Comparison of ENCODE assay signal across 13 cellular contexts in genomic region chr10:75228278-75228677, GRCh38. TPM values are rescaled to one million over a fixed set of nuclear protein-coding genes. Genes with fewer than 3 reads are reported as not detected.
DNase-seq lines count a peak whose midpoint lies in the region; ATAC-seq and TF ChIP-seq lines count a peak whose summit lies in the region.
"Had no signal": no experiment of that assay in that cellular context is flagged by ENCODE, and none has a peak within 500 bp of the region (broad histone marks: within the 10 kb centered on the region; RNA-seq: fewer than 3 reads in every experiment).

No MANE protein-coding gene starts in this region.

- H3K27me3 Mint-ChIP-seq in CD8-positive, alpha-beta T cell (ENCODE audit: low read depth), result no peaks in the 10 kb centered on the region
- no peaks in the 10 kb centered on the region for H3K27me3 Mint-ChIP-seq in endodermal cell (ENCODE audit: insufficient read depth)

- BruUV-seq in PC-9 (replicated peaks; lab: Mats Ljungman, UMichigan), result no TSS peak

- WGBS in endodermal cell (ENCODE audit: insufficient coverage in 1 of 2, insufficient read length in 1 of 2), 2 experiments, result 92 to 100% methylated on average over 3 of the region's 3 CpGs

- no peak overlapping the region for H3K4me2 ChIP-seq in PC-9

- no peaks in the 10 kb centered on the region for H3K9me3 Mint-ChIP-seq in CD8-positive, alpha-beta T cell
- H3K9me3 Mint-ChIP-seq in endodermal cell, result no peaks in the 10 kb centered on the region

- intact Hi-C loops in CD8-positive, alpha-beta T cell (cut with DNase I, micrococcal nuclease), result no loop called here
- intact Hi-C loops in PC-9 (cut with micrococcal nuclease; ENCODE audit: unreplicated experiment) (no loop called here), sciatic nerve (cut with DNase I) (no loop called here)

- H2AFZ ChIP-seq in PC-9, result no peak overlapping the region

- peaks cover 82% of the 10 kb centered on the region for H3K36me3 Mint-ChIP-seq in CD8-positive, alpha-beta T cell
- peaks cover 79% of the 10 kb centered on the region for H3K36me3 Mint-ChIP-seq in endodermal cell (ENCODE audit: low read depth)

- no peak for ATAC-seq in CD8-positive, alpha-beta T cell
- ATAC-seq in sciatic nerve (no peak), HG03039 (IDR thresholded peaks at IDR 0.05; ENCODE audit: unreplicated experiment) (no peak)

- peaks cover 64% of the 10 kb centered on the region for H3K4me1 Mint-ChIP-seq in CD8-positive, alpha-beta T cell (ENCODE audit: low read depth)
- H3K4me1 Mint-ChIP-seq in endodermal cell, result peaks cover 53% of the 10 kb centered on the region

- no peak overlapping the region for H3K27ac ChIP-seq in CD8-positive, alpha-beta T cell (ENCODE audit: low read depth, low read length)
- H3K27ac ChIP-seq in PC-9 (peak overlapping the region; percentile 49), endodermal cell (ENCODE audit: low read depth, low read length) (no peak overlapping the region), substantia nigra (ENCODE audit: low read depth, low read length, poor library complexity, severe bottlenecking) (no peak overlapping the region)

- no peak overlapping the region for H3K4me3 ChIP-seq in CD8-positive, alpha-beta T cell (ENCODE audit: low read depth, low read length)
- H3K4me3 ChIP-seq in PC-9 (no peak overlapping the region), endodermal cell (ENCODE audit: low read length) (no peak overlapping the region)
- H3K4me3 ChIP-seq: Peyer's patch had no signal

- no peak for TF ChIP-seq CTCF in CD8-positive, alpha-beta T cell (IDR thresholded peaks at IDR 0.05)
- TF ChIP-seq CTCF in PC-9 (conservative IDR thresholded peaks at IDR 0.05) (no peak), endodermal cell (conservative IDR thresholded peaks at IDR 0.05) (no peak)

- H3K36me3 ChIP-seq in CD8-positive, alpha-beta T cell (ENCODE audit: insufficient read depth, low read length), result peaks cover 50% of the 10 kb centered on the region
- H3K36me3 ChIP-seq in PC-9 (ENCODE audit: low read depth) (peaks cover 59% of the 10 kb centered on the region), endodermal cell (ENCODE audit: control insufficient read depth, insufficient read depth, low read length) (peaks cover 92% of the 10 kb centered on the region)

- peaks cover 94% of the 10 kb centered on the region for H3F3A ChIP-seq in PC-9 (ENCODE audit: insufficient read depth, low read depth)

- CTCF ChIA-PET in CD8-positive, alpha-beta T cell (lab: Charles Lee), result interaction anchor here (1.0 to 2.6 kb wide), 3 partner anchors 24 to 40 kb away, joined by 3 to 26 read pairs (median 3); no protein-coding TSS in a partner anchor
- CTCF ChIA-PET in PC-9 (lab: Charles Lee), result interaction anchor here (0.6 kb wide), 2 partner anchors 23 to 40 kb away, joined by 3 to 4 read pairs; no protein-coding TSS in a partner anchor

- no peaks in the 10 kb centered on the region for H3K9me3 ChIP-seq in CD8-positive, alpha-beta T cell (ENCODE audit: low read length)
- no peaks in the 10 kb centered on the region for H3K9me3 ChIP-seq in PC-9 (ENCODE audit: insufficient read depth, low read depth)
- H3K9me3 ChIP-seq in endodermal cell (ENCODE audit: control insufficient read depth, low read length), result no peaks in the 10 kb centered on the region
- H3K9me3 ChIP-seq: Peyer's patch had no signal

- H3K9ac ChIP-seq in endodermal cell (ENCODE audit: extremely low read depth, low read length, poor library complexity, severe bottlenecking), result no peak overlapping the region

- H3K27me3 ChIP-seq in CD8-positive, alpha-beta T cell (ENCODE audit: insufficient read depth, low read length), result no peaks in the 10 kb centered on the region
- H3K27me3 ChIP-seq in PC-9 (ENCODE audit: insufficient read depth, low read depth), result no peaks in the 10 kb centered on the region
- no peaks in the 10 kb centered on the region for H3K27me3 ChIP-seq in endodermal cell (ENCODE audit: control insufficient read depth, insufficient read depth, low read length, poor library complexity, severe bottlenecking)
- H3K27me3 ChIP-seq: Peyer's patch had no signal

- peak overlapping the region; percentile 84 for H3K27ac Mint-ChIP-seq in CD8-positive, alpha-beta T cell
- H3K27ac Mint-ChIP-seq in endodermal cell, result peak overlapping the region; percentile 71

- peaks cover 49% of the 10 kb centered on the region for H4K20me1 ChIP-seq in PC-9 (ENCODE audit: insufficient read depth)

- POLR2A ChIA-PET in CD8-positive, alpha-beta T cell (lab: Charles Lee), result interaction anchor here (0.9 to 6.2 kb wide), 2 partner anchors 17 to 117 kb away, joined by 3 to 40 read pairs; partner anchors contain the start of genes SAMD8 and VDAC2
- POLR2A ChIA-PET in PC-9 (lab: Charles Lee; ENCODE audit: unreplicated experiment), result interaction anchor here (0.6 kb wide), 1 partner anchor 15 kb away, joined by 3 read pairs; no protein-coding TSS in a partner anchor

- no peaks in the 10 kb centered on the region for H3K9me2 ChIP-seq in PC-9 (ENCODE audit: insufficient read depth)

- DNase-seq in CD8-positive, alpha-beta T cell, result no peak
- no peak for DNase-seq in PC-9
- no peak for DNase-seq in endodermal cell
- DNase-seq in sciatic nerve (ENCODE audit: low spot score), result peak; percentile 22
- no peak for DNase-seq in substantia nigra (lab: John Stamatoyannopoulos, UW)
- DNase-seq in NCI-H2196 treated with DMSO at 0.1 percent for 48 hours (lab: John Stamatoyannopoulos, UW; ENCODE audit: unreplicated experiment), result no peak
- no peak for DNase-seq in stimulated activated CD4-positive, alpha-beta T cell treated with anti-CD3 and anti-CD28 coated beads, Interleukin-12 subunit alpha, Interleukin-12 subunit beta, amount 100 ng/mL, for 4 hours
- DNase-seq: DMS 273 treated with DMSO at 0.1 percent for 48 hours, H7, islet precursor cell, NCI-H2171 treated with DMSO at 0.1 percent for 48 hours, Peyer's patch had no signal

- H3K79me2 ChIP-seq in PC-9 (ENCODE audit: low read depth), result peaks cover 88% of the 10 kb centered on the region

- no peak overlapping the region for H3K4me3 Mint-ChIP-seq in CD8-positive, alpha-beta T cell
- H3K4me3 Mint-ChIP-seq in endodermal cell, result no peak overlapping the region

- H3K4me1 ChIP-seq in CD8-positive, alpha-beta T cell (ENCODE audit: insufficient read depth, low read length), result peaks cover 31% of the 10 kb centered on the region
- H3K4me1 ChIP-seq in PC-9 (replicated peaks; ENCODE audit: insufficient read depth) (peaks cover 56% of the 10 kb centered on the region), endodermal cell (ENCODE audit: control insufficient read depth, insufficient read depth, low read length) (peaks cover 17% of the 10 kb centered on the region)

RNA-seq across cellular contexts. Expression of gene COMTD1, which starts 7.5 kb away (rescaled TPM):
- 1 to 10 TPM; 7.6 to 7.9 TPM for total RNA-seq in CD8-positive, alpha-beta T cell
- 20.5 and 25.1 TPM in 2 replicates for total RNA-seq in PC-9 (2021)
- total RNA-seq in endodermal cell, result 10 to 100 TPM in 1 of 2 donors, 1 to 10 TPM in 1; 9.6 to 14.4 TPM
- polyA plus RNA-seq in endodermal cell (2013, experiment 1 of 2), result 9.8 TPM
- 9.0 TPM for polyA plus RNA-seq in endodermal cell (2013, experiment 2 of 2)
- total RNA-seq in sciatic nerve, result 13.0 TPM

RNA-seq across cellular contexts. Expression of gene VDAC2, which starts 17.7 kb away (rescaled TPM):
- total RNA-seq in CD8-positive, alpha-beta T cell, result 100 to 1,000 TPM; 184 to 187 TPM
- total RNA-seq in PC-9 (2021) (241 and 243 TPM in 2 replicates), endodermal cell (100 to 1,000 TPM; 277 to 292 TPM), sciatic nerve (120 TPM)
- 259 TPM for polyA plus RNA-seq in endodermal cell (2013, experiment 1 of 2)
- 244 TPM for polyA plus RNA-seq in endodermal cell (2013, experiment 2 of 2)
